Comparison of ENCODE assay signal across 1 cellular context in genomic region chr12:109173443-109174240, GRCh38.
TF ChIP-seq lines count a peak whose summit lies in the region.

No MANE protein-coding gene starts in this region.

TF ChIP-seq in K562, 482 proteins besides CTCF, POLR2A, EP300 and RAD21 (continued from another document and continues in another):
- no peak for TF ChIP-seq PBX2 (CRISPR knock-in tag; IDR thresholded peaks at IDR 0.05; ENCODE audit: low read depth)
- peak; percentile 32; the same call in 1 of the 2 replicates for TF ChIP-seq PBX2 (tag; conservative IDR thresholded peaks at IDR 0.05; ENCODE audit: low read depth)
- no peak for TF ChIP-seq SRSF7 (optimal IDR thresholded peaks at IDR 0.05; ENCODE audit: low read depth, low read length)
- TF ChIP-seq MAFF (IDR thresholded peaks at IDR 0.05; ENCODE audit: low read length): no peak
- TF ChIP-seq HIVEP1 (CRISPR knock-in tag; IDR thresholded peaks at IDR 0.05): peak; percentile 62
- TF ChIP-seq MITF (IDR thresholded peaks at IDR 0.05): no peak
- TF ChIP-seq, protein P1, sequence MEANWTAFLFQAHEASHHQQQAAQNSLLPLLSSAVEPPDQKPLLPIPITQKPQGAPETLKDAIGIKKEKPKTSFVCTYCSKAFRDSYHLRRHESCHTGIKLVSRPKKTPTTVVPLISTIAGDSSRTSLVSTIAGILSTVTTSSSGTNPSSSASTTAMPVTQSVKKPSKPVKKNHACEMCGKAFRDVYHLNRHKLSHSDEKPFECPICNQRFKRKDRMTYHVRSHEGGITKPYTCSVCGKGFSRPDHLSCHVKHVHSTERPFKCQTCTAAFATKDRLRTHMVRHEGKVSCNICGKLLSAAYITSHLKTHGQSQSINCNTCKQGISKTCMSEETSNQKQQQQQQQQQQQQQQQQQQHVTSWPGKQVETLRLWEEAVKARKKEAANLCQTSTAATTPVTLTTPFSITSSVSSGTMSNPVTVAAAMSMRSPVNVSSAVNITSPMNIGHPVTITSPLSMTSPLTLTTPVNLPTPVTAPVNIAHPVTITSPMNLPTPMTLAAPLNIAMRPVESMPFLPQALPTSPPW (CRISPR knock-in tag; IDR thresholded peaks at IDR 0.05): 0 out of 2 replicates have a peak, but pooled peaks have one; percentile 32
- TF ChIP-seq ELK3 (CRISPR knock-in tag; IDR thresholded peaks at IDR 0.05): no peak
- TF ChIP-seq U2AF1 (optimal IDR thresholded peaks at IDR 0.05; ENCODE audit: low read depth, low read length): no peak
- TF ChIP-seq PHB (CRISPR knock-in tag; IDR thresholded peaks at IDR 0.05): no peak
- no peak for TF ChIP-seq ZNF384 (IDR thresholded peaks at IDR 0.05; ENCODE audit: low read depth, low read length)
- no peak for TF ChIP-seq GATAD2A (IDR thresholded peaks at IDR 0.05)
- TF ChIP-seq CEBPB (tag; IDR thresholded peaks at IDR 0.05): peak; percentile 59
- TF ChIP-seq ZNF766 (CRISPR knock-in tag; conservative IDR thresholded peaks at IDR 0.05): peak; percentile 76
- no peak for TF ChIP-seq CBFA2T3 (IDR thresholded peaks at IDR 0.05)
- no peak for TF ChIP-seq ZFP1 (CRISPR knock-in tag; IDR thresholded peaks at IDR 0.05)
- peak; percentile 89 for TF ChIP-seq ZNF175 (CRISPR knock-in tag; IDR thresholded peaks at IDR 0.05; ENCODE audit: low read depth)
- TF ChIP-seq GABPA (tag; conservative IDR thresholded peaks at IDR 0.05; ENCODE audit: low read depth): peak; percentile 54
- no peak for TF ChIP-seq TCFL5 (CRISPR knock-in tag; conservative IDR thresholded peaks at IDR 0.05)
- no peak for TF ChIP-seq MCM3 (IDR thresholded peaks at IDR 0.05)
- no peak for TF ChIP-seq GABPB2 (CRISPR knock-in tag; conservative IDR thresholded peaks at IDR 0.05)
- TF ChIP-seq, protein P2, sequence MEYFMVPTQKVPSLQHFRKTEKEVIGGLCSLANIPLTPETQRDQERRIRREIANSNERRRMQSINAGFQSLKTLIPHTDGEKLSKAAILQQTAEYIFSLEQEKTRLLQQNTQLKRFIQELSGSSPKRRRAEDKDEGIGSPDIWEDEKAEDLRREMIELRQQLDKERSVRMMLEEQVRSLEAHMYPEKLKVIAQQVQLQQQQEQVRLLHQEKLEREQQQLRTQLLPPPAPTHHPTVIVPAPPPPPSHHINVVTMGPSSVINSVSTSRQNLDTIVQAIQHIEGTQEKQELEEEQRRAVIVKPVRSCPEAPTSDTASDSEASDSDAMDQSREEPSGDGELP (CRISPR knock-in tag; IDR thresholded peaks at IDR 0.05; ENCODE audit: borderline replicate concordance): no peak
- TF ChIP-seq ZNF512 (tag; IDR thresholded peaks at IDR 0.05): no peak
- TF ChIP-seq BRD9 (IDR thresholded peaks at IDR 0.05; ENCODE audit: low read depth, partially characterized antibody): peak; percentile 63
- TF ChIP-seq ZBTB8A (IDR thresholded peaks at IDR 0.05; ENCODE audit: partially characterized antibody): no peak
- no peak for TF ChIP-seq HLTF (IDR thresholded peaks at IDR 0.05)
- TF ChIP-seq CTBP1 (IDR thresholded peaks at IDR 0.05; ENCODE audit: borderline replicate concordance): 0 out of 2 replicates have a peak, but pooled peaks have one; percentile 48
- TF ChIP-seq PRMT5 (CRISPR knock-in tag; IDR thresholded peaks at IDR 0.05): no peak
- peak; percentile 96 for TF ChIP-seq ZBTB40 (IDR thresholded peaks at IDR 0.05)
- TF ChIP-seq ZBTB40 (CRISPR knock-in tag; IDR thresholded peaks at IDR 0.05): peak; percentile 87
- TF ChIP-seq POLR2G (IDR thresholded peaks at IDR 0.05; ENCODE audit: low read depth, low read length): peak; percentile 37; the same call in 1 of the 2 replicates
- no peak for TF ChIP-seq NCOA1 (IDR thresholded peaks at IDR 0.05; ENCODE audit: low read depth)
- peak; percentile 72 for TF ChIP-seq MECOM (CRISPR knock-in tag; IDR thresholded peaks at IDR 0.05)
- TF ChIP-seq DDX20 (tag; IDR thresholded peaks at IDR 0.05; ENCODE audit: low read depth): peak; percentile 35; the same call in 1 of the 2 replicates
- no peak for TF ChIP-seq MIER1 (IDR thresholded peaks at IDR 0.05; ENCODE audit: low read depth)
- no peak for TF ChIP-seq HMG20B (CRISPR knock-in tag; IDR thresholded peaks at IDR 0.05)
- 0 out of 4 replicates have a peak, but pooled peaks of 1 of the 2 experiments have one; percentile 8 for TF ChIP-seq SRF (CRISPR knock-in tag; IDR thresholded peaks at IDR 0.05)
- no peak for TF ChIP-seq SRSF3 (IDR thresholded peaks at IDR 0.05; ENCODE audit: insufficient read depth, low read length)
- no peak for TF ChIP-seq ZNF57 (CRISPR knock-in tag; IDR thresholded peaks at IDR 0.05)
- TF ChIP-seq IRF9 (tag; IDR thresholded peaks at IDR 0.05): peak; percentile 71
- no peak for TF ChIP-seq ZNF263 (CRISPR knock-in tag; IDR thresholded peaks at IDR 0.05; ENCODE audit: borderline replicate concordance)
- no peak for TF ChIP-seq ELF1 (tag; IDR thresholded peaks at IDR 0.05)
- TF ChIP-seq PTBP1 (IDR thresholded peaks at IDR 0.05; ENCODE audit: low read depth, low read length): no peak
- TF ChIP-seq ILF3 (IDR thresholded peaks at IDR 0.05; ENCODE audit: borderline replicate concordance): no peak
- TF ChIP-seq TCF7 (IDR thresholded peaks at IDR 0.05; ENCODE audit: borderline replicate concordance): no peak
- TF ChIP-seq CREB3 (tag; conservative IDR thresholded peaks at IDR 0.05; ENCODE audit: low read depth): peak; percentile 61; the same call in 1 of the 2 replicates
- no peak; the same call in 1 of the 2 replicates for TF ChIP-seq ZNF707 (CRISPR knock-in tag; conservative IDR thresholded peaks at IDR 0.05)
- no peak for TF ChIP-seq MBD2 (IDR thresholded peaks at IDR 0.05; ENCODE audit: borderline replicate concordance, low read depth)
- no peak for TF ChIP-seq FOXK1 (CRISPR knock-in tag; IDR thresholded peaks at IDR 0.05; ENCODE audit: borderline replicate concordance)
